Comparison of ENCODE assay signal across 8 cellular contexts in genomic region chrX:80808854-80809493, GRCh38. TPM values are rescaled to one million over a fixed set of nuclear protein-coding genes. Genes with fewer than 3 reads are reported as not detected.
A peak's percentile ranks its signal among the peaks of the same experiment; 100 is the strongest.
DNase-seq lines count a peak whose midpoint lies in the region; ATAC-seq and TF ChIP-seq lines count a peak whose summit lies in the region.

No MANE protein-coding gene starts in this region.

- H3K36me3 ChIP-seq in right atrium auricular region (no peaks in the 10 kb centered on the region), prostate gland (no peaks in the 10 kb centered on the region)

- peak; percentile 36 for DNase-seq in NCI-H1436 (lab: John Stamatoyannopoulos, UW)
- no peak for DNase-seq in NCI-H1436 treated with DMSO at 0.1 percent for 48 hours (lab: John Stamatoyannopoulos, UW)
- DNase-seq in OCI-M1 (lab: John Stamatoyannopoulos, UW): peak; percentile 57
- DNase-seq in activated naive CD4-positive, alpha-beta T cell treated with anti-CD3 and anti-CD28 coated beads, Interleukin-2, amount 50 U/mL, for 72 hours (ENCODE audit: low spot score in 2 of 2): peak in 1 of 2 donors; percentile 15
- DNase-seq in right atrium auricular region (ENCODE audit: low spot score): no peak
- peak; percentile 11 for DNase-seq in prostate gland (ENCODE audit: low spot score)
- no peak for DNase-seq in dedifferentiated amniotic fluid mesenchymal stem cell (ENCODE audit: extremely low spot score)

- ATAC-seq in activated naive CD4-positive, alpha-beta T cell treated with anti-CD3 and anti-CD28 coated beads, Interleukin-2, amount 50 U/mL, for 72 hours: peak in 1 of 2 donors; percentile 12
- ATAC-seq in HG03442 (IDR thresholded peaks at IDR 0.05; ENCODE audit: unreplicated experiment): no peak

- intact Hi-C loops in prostate gland (cut with DNase I): no loop called here

- H3K27ac ChIP-seq in right atrium auricular region (peak overlapping the region; percentile 81 to 88), prostate gland (peak overlapping the region; percentile 85 to 86)

- TF ChIP-seq CTCF in right atrium auricular region (IDR thresholded peaks at IDR 0.05): no peak
- TF ChIP-seq CTCF in prostate gland (IDR thresholded peaks at IDR 0.05): no peak

- H3K4me3 ChIP-seq in right atrium auricular region (peak overlapping the region; percentile 53 to 69), prostate gland (peak overlapping the region; percentile 54 to 56)

- peak overlapping the region; percentile 74 to 87 for H3K27ac Mint-ChIP-seq in activated naive CD4-positive, alpha-beta T cell treated with anti-CD3 and anti-CD28 coated beads, Interleukin-2, amount 50 U/mL, for 72 hours

- no peaks in the 10 kb centered on the region for H3K36me3 Mint-ChIP-seq in activated naive CD4-positive, alpha-beta T cell treated with anti-CD3 and anti-CD28 coated beads, Interleukin-2, amount 50 U/mL, for 72 hours

- H3K27me3 ChIP-seq in right atrium auricular region (no peaks in the 10 kb centered on the region), prostate gland (replicated peaks; ENCODE audit: insufficient read depth) (no peaks in the 10 kb centered on the region)

- H3K9me3 Mint-ChIP-seq in activated naive CD4-positive, alpha-beta T cell treated with anti-CD3 and anti-CD28 coated beads, Interleukin-2, amount 50 U/mL, for 72 hours: no peaks in the 10 kb centered on the region

- WGBS in prostate gland: 1% methylated on average over 24 of the region's 26 CpGs

- H3K4me1 ChIP-seq in right atrium auricular region (no peaks in the 10 kb centered on the region), prostate gland (replicated peaks) (no peaks in the 10 kb centered on the region)

- H3K9me3 ChIP-seq in right atrium auricular region (no peaks in the 10 kb centered on the region), prostate gland (no peaks in the 10 kb centered on the region)

- no peak for TF ChIP-seq POLR2A in prostate gland (IDR thresholded peaks at IDR 0.05)

RNA-seq across cellular contexts. Expression of gene BRWD3, which starts 0.7 kb away (rescaled TPM):
- total RNA-seq in activated naive CD4-positive, alpha-beta T cell treated with anti-CD3 and anti-CD28 coated beads, Interleukin-2, amount 50 U/mL, for 72 hours: 10 to 100 TPM; 28.7 to 34.6 TPM
- total RNA-seq in right atrium auricular region (1 to 10 TPM; 2.8 to 5.5 TPM), prostate gland (10 to 100 TPM in 1 of 2 donors, 1 to 10 TPM in 1; 7.7 to 49.9 TPM)

Comparison
In these comparisons a context has a peak if more than half of its experiments do, and no peak if none do; other contexts are left out.
1. DNase-seq: peak in NCI-H1436 (single experiment), OCI-M1 (single experiment) and prostate gland (single experiment); none in NCI-H1436 treated with DMSO at 0.1 percent for 48 hours (single experiment), right atrium auricular region (single experiment) and dedifferentiated amniotic fluid mesenchymal stem cell (single experiment).